9 cellular contexts compared by ENCODE assay signal in the genomic region with DNA sequence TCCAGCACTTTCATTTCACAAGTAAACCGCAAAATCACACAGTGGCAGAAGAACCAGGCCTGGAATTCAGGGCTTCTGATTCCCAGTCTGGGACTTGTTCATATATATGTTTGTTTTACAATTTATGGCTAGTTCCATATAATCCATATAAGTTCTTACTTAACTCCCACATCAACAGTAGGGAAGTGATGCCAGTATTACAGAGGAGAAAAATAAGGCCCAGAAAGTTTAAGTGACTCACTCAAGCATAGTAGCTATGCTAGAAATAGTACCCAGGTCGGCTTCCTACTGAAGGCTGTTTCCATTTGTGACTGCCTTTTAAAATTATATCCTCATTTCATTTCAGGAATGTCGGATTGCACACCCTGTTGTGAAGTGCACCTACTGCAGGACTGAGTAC. TPM values are rescaled to one million over a fixed set of nuclear protein-coding genes. Genes with fewer than 3 reads are reported as not detected.
DNase-seq lines count a peak whose midpoint lies in the region; ATAC-seq and TF ChIP-seq lines count a peak whose summit lies in the region.
"Had no signal": no experiment of that assay in that cellular context is flagged by ENCODE, and none has a peak within 500 bp of the region (broad histone marks: within the 10 kb centered on the region; RNA-seq: fewer than 3 reads in every experiment).

No MANE protein-coding gene starts in this region.

- no peak for TF ChIP-seq CTCF in heart right ventricle (IDR thresholded peaks at IDR 0.05)
- TF ChIP-seq CTCF in foreskin fibroblast (IDR thresholded peaks at IDR 0.05; ENCODE audit: low read depth, low read length), result no peak
- TF ChIP-seq CTCF in thoracic aorta (IDR thresholded peaks at IDR 0.05), result no peak

- H3K27ac ChIP-seq in heart right ventricle (peak overlapping the region in 4 of 10 donors; percentile 91 to 98 (median 92)), thoracic aorta (no peak overlapping the region)

- DNase-seq in heart right ventricle (no peak), Right ventricle myocardium inferior (ENCODE audit: missing footprints) (no peak), T-cell (no peak), foreskin fibroblast (peak; percentile 26 to 60), thoracic aorta (ENCODE audit: low spot score) (no peak), ecto neural progenitor cell (ENCODE audit: low spot score) (no peak), GDM1 (lab: John Stamatoyannopoulos, UW) (no peak), NCI-H2107 treated with DMSO at 0.1 percent for 48 hours (lab: John Stamatoyannopoulos, UW; ENCODE audit: unreplicated experiment) (no peak)
- DNase-seq: NCI-H510A had no signal

- H3K9me3 Mint-ChIP-seq in T-cell, result no peaks in the 10 kb centered on the region

- H3K36me3 Mint-ChIP-seq in T-cell, result peaks cover 20% of the 10 kb centered on the region

- no peak overlapping the region for H3K27ac Mint-ChIP-seq in T-cell

- H3K4me3 ChIP-seq in heart right ventricle (peak overlapping the region in 6 of 10 donors; percentile 70 to 98 (median 86)), foreskin fibroblast (ENCODE audit: low read depth in 1 of 2, low read length in 2 of 2) (peak overlapping the region; percentile 86 to 92), thoracic aorta (peak overlapping the region; percentile 99)

- 70 to 72% methylated on average over 3 of the region's 3 CpGs for WGBS in heart right ventricle, 2 donors

- ATAC-seq in heart right ventricle, result no peak
- ATAC-seq in Right ventricle myocardium inferior, result no peak
- ATAC-seq in T-cell (replicated peaks in 1 of 4), result no peak
- ATAC-seq in thoracic aorta (ENCODE audit: insufficient number of reproducible peaks, low FRiP score, low read depth), result no peak

- H3K9me3 ChIP-seq in heart right ventricle (no peaks in the 10 kb centered on the region), thoracic aorta (no peaks in the 10 kb centered on the region)

- intact Hi-C loops in heart right ventricle (cut with DNase I) (loop anchor here in 3 of 10 donors (5.0 kb wide), 2 partner anchors 45 to 55 kb away; a partner anchor contains a TSS), Right ventricle myocardium inferior (cut with DNase I) (loop anchor here (5.0 kb wide), 1 partner anchor 45 kb away; a partner anchor contains a TSS)

- CTCF ChIA-PET in T-cell (lab: Charles Lee), result no interaction called here

- H3K27me3 Mint-ChIP-seq in T-cell, result no peaks in the 10 kb centered on the region

- H3K27me3 ChIP-seq in heart right ventricle (no peaks in the 10 kb centered on the region), thoracic aorta (replicated peaks; ENCODE audit: insufficient read depth) (no peaks in the 10 kb centered on the region)

- POLR2A ChIA-PET in T-cell (lab: Charles Lee), result interaction anchor here in 1 of 2 donors (0.7 kb wide), 1 partner anchor 54 kb away, joined by 4 read pairs; no protein-coding TSS in a partner anchor

- H3K36me3 ChIP-seq in heart right ventricle, result peaks cover 0 to 47% (median 17%) of the 10 kb centered on the region in 9 donors
- H3K36me3 ChIP-seq in thoracic aorta, result peaks cover 9% of the 10 kb centered on the region

- peaks cover 23 to 31% (median 28%) of the 10 kb centered on the region in 3 donors for H3K4me1 Mint-ChIP-seq in T-cell

- H3K4me3 Mint-ChIP-seq in T-cell, result peak overlapping the region; percentile 79 to 84 (median 82)

- peaks cover 0 to 20% (median 16%) of the 10 kb centered on the region in 9 donors for H3K4me1 ChIP-seq in heart right ventricle
- peaks cover 8 to 17% of the 10 kb centered on the region in 2 donors for H3K4me1 ChIP-seq in thoracic aorta (ENCODE audit: control insufficient read depth in 1 of 2, low read depth in 2 of 2)

RNA-seq across cellular contexts. Expression of a gene that starts 1.4 kb away (rescaled TPM):
- 10 to 100 TPM in 9 of 10 donors, 1 to 10 TPM in 1; 9.6 to 15.1 (median 13.1) TPM for total RNA-seq in heart right ventricle
- 1 to 10 TPM; 2.8 to 5.4 TPM for polyA plus RNA-seq in heart right ventricle
- 10.6 TPM for total RNA-seq in Right ventricle myocardium inferior
- total RNA-seq in T-cell, result 10 to 100 TPM; 18.1 to 23.4 (median 21.2) TPM
- 10 to 100 TPM; 18.0 to 19.0 TPM for total RNA-seq in thoracic aorta

RNA-seq across cellular contexts. Expression of a gene that starts 45.9 kb away (rescaled TPM):
- total RNA-seq in heart right ventricle (10 to 100 TPM; 17.2 to 45.7 (median 22.5) TPM), Right ventricle myocardium inferior (24.4 TPM), T-cell (10 to 100 TPM; 21.2 to 31.4 (median 27.4) TPM), thoracic aorta (10 to 100 TPM; 91.5 to 95.9 TPM)
- polyA plus RNA-seq in heart right ventricle, result 10 to 100 TPM; 15.1 to 20.4 TPM

RNA-seq across cellular contexts. Expression of a gene that starts 55.1 kb away (rescaled TPM):
- 100 to 1,000 TPM in 2 of 10 donors, 10 to 100 TPM in 8; 24.2 to 143 (median 43.7) TPM for total RNA-seq in heart right ventricle
- polyA plus RNA-seq in heart right ventricle, result 10 to 100 TPM; 50.6 to 97.2 TPM
- total RNA-seq in Right ventricle myocardium inferior, result 34.6 TPM
- total RNA-seq in T-cell, result 10 to 100 TPM; 28.2 to 52.1 (median 40.7) TPM
- total RNA-seq in thoracic aorta, result 100 to 1,000 TPM in 1 of 2 donors, 10 to 100 TPM in 1; 96.9 to 188 TPM

Comparison
In these comparisons a context has a peak if more than half of its experiments do, and no peak if none do; other contexts are left out.
1. DNase-seq: peak in foreskin fibroblast (2 of 2); none in heart right ventricle (0 of 2), Right ventricle myocardium inferior (single experiment), T-cell (0 of 34), thoracic aorta (single experiment), ecto neural progenitor cell (single experiment), GDM1 (single experiment) and NCI-H2107 treated with DMSO at 0.1 percent for 48 hours (single experiment).
2. Peak in every context shown above with its lines, with median percentiles within 50 percentile points of each other: H3K4me3 ChIP-seq.